ENCODE assay signal across 1 cellular context in the genomic region with DNA sequence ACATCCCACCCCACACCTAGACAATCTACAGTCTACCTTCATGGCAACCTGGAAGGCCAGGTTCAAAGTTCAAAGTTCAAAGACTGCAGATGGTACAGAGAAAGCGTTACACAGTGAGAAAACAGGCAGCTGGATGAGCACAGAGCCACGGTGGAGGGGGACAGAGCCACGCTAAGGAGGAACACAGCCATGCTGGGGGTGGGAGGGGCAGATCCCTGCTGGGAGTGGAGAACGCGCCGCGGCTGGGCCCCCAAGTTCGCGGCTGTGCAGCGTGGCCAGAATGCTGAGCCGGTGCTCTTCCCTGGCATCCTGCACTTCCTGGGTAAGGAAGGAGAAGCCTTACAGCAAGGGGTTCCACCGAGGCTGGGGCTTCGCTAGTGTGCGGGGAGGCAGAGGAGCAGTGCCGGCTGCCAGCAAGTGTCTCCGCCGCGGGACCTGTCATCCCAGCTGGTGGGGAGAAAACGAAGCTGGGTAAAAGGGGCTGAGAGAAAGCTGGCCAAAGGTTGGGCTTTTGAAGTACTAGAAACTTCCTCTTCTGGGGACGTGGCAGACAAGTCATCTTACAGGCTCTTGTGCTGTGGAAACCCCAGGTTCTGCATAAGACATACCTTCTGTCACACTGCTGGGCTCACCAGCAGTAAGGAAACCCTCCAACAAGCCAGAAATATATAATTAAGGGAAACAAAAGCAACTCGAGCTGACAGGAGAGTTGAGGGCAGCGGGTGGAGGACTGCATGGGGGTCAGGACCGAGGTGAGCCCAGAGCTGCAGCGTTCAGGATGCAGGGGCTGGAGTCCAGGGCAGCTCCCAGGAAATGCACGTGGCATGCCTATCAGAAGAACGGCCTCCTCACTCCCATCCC.
TF ChIP-seq lines count a peak whose summit lies in the region.

No MANE protein-coding gene starts in this region.

TF ChIP-seq in SK-N-SH, 30 proteins besides CTCF, POLR2A, EP300 and RAD21 (continued from another document):
- TF ChIP-seq, protein P1, sequence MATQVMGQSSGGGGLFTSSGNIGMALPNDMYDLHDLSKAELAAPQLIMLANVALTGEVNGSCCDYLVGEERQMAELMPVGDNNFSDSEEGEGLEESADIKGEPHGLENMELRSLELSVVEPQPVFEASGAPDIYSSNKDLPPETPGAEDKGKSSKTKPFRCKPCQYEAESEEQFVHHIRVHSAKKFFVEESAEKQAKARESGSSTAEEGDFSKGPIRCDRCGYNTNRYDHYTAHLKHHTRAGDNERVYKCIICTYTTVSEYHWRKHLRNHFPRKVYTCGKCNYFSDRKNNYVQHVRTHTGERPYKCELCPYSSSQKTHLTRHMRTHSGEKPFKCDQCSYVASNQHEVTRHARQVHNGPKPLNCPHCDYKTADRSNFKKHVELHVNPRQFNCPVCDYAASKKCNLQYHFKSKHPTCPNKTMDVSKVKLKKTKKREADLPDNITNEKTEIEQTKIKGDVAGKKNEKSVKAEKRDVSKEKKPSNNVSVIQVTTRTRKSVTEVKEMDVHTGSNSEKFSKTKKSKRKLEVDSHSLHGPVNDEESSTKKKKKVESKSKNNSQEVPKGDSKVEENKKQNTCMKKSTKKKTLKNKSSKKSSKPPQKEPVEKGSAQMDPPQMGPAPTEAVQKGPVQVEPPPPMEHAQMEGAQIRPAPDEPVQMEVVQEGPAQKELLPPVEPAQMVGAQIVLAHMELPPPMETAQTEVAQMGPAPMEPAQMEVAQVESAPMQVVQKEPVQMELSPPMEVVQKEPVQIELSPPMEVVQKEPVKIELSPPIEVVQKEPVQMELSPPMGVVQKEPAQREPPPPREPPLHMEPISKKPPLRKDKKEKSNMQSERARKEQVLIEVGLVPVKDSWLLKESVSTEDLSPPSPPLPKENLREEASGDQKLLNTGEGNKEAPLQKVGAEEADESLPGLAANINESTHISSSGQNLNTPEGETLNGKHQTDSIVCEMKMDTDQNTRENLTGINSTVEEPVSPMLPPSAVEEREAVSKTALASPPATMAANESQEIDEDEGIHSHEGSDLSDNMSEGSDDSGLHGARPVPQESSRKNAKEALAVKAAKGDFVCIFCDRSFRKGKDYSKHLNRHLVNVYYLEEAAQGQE (IDR thresholded peaks at IDR 0.05; ENCODE audit: low read depth, low read length): no peak
- TF ChIP-seq, protein P2, sequence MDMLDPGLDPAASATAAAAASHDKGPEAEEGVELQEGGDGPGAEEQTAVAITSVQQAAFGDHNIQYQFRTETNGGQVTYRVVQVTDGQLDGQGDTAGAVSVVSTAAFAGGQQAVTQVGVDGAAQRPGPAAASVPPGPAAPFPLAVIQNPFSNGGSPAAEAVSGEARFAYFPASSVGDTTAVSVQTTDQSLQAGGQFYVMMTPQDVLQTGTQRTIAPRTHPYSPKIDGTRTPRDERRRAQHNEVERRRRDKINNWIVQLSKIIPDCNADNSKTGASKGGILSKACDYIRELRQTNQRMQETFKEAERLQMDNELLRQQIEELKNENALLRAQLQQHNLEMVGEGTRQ (IDR thresholded peaks at IDR 0.05; ENCODE audit: borderline replicate concordance, low read depth, low read length): no peak
- TF ChIP-seq RXRA (IDR thresholded peaks at IDR 0.05; ENCODE audit: borderline replicate concordance, low read depth) (no peak), ELF1 (IDR thresholded peaks at IDR 0.05) (no peak)
